Comparison of ENCODE assay signal across 17 cellular contexts in genomic region chr16:56605475-56605874, GRCh38. TPM values are rescaled to one million over a fixed set of nuclear protein-coding genes. Genes with fewer than 3 reads are reported as not detected.
A peak's percentile ranks its signal among the peaks of the same experiment; 100 is the strongest.
DNase-seq lines count a peak whose midpoint lies in the region; FAIRE-seq and TF ChIP-seq lines count a peak whose summit lies in the region.
"Had no signal": no experiment of that assay in that cellular context is flagged by ENCODE, and none has a peak within 500 bp of the region (broad histone marks: within the 10 kb centered on the region; RNA-seq: fewer than 3 reads in every experiment).

No MANE protein-coding gene starts in this region.

- H3K36me3 Mint-ChIP-seq in CD8-positive, alpha-beta memory T cell, result peaks cover 0 to 8% (median 0%) of the 10 kb centered on the region in 3 donors
- H3K36me3 Mint-ChIP-seq in astrocyte (ENCODE audit: low read depth, unreplicated experiment), result no peaks in the 10 kb centered on the region

- no peak overlapping the region for H3K4me3 ChIP-seq in CD8-positive, alpha-beta memory T cell (ENCODE audit: low read length)
- no peak overlapping the region for H3K4me3 ChIP-seq in astrocyte (ENCODE audit: insufficient read depth, low read depth, low read length)
- no peak overlapping the region for H3K4me3 ChIP-seq in kidney (ENCODE audit: low read length in 2 of 2)
- no peak overlapping the region for H3K4me3 ChIP-seq in skeletal muscle tissue (ENCODE audit: low read length in 3 of 3)
- H3K4me3 ChIP-seq: cardiac muscle cell, GM12878, GM23338 had no signal

- peak overlapping the region; percentile 88 for H3K4me2 ChIP-seq in astrocyte (ENCODE audit: low read length)
- H3K4me2 ChIP-seq: GM23338 had no signal

- H3K27me3 Mint-ChIP-seq in CD8-positive, alpha-beta memory T cell, result peaks cover 3 to 5% of the 10 kb centered on the region in 2 donors
- H3K27me3 Mint-ChIP-seq in astrocyte (ENCODE audit: low read depth, unreplicated experiment), result peaks cover 21% of the 10 kb centered on the region

- no peaks in the 10 kb centered on the region for H3K36me3 ChIP-seq in CD8-positive, alpha-beta memory T cell (ENCODE audit: insufficient read depth, low read length)
- H3K36me3 ChIP-seq in astrocyte (ENCODE audit: insufficient read depth, low read length), result no peaks in the 10 kb centered on the region
- H3K36me3 ChIP-seq in kidney (ENCODE audit: control insufficient read depth in 1 of 2, insufficient read depth in 2 of 2, low read length in 2 of 2), result no peaks in the 10 kb centered on the region
- H3K36me3 ChIP-seq in skeletal muscle tissue (ENCODE audit: control insufficient read depth in 3 of 3, insufficient read depth in 3 of 3, low read length in 3 of 3), result no peaks in the 10 kb centered on the region
- H3K36me3 ChIP-seq: cardiac muscle cell had no signal

- peak overlapping the region in 1 of 7 donors; percentile 43 for H3K4me3 Mint-ChIP-seq in CD8-positive, alpha-beta memory T cell
- H3K4me3 Mint-ChIP-seq in astrocyte (ENCODE audit: unreplicated experiment), result no peak overlapping the region
- H3K4me3 Mint-ChIP-seq: activated CD4-positive, alpha-beta T cell treated with anti-CD3 and anti-CD28 coated beads, Interleukin-2, amount 10 ng/mL, durations not matched to agents 24 days and 14 days; GM23338; neural crest cell had no signal

- H3K79me2 ChIP-seq in astrocyte (ENCODE audit: insufficient read depth, low read length), result peaks cover 12% of the 10 kb centered on the region

- FAIRE-seq in astrocyte (lab: Jason Lieb, UNC), result no peak
- no peak for FAIRE-seq in kidney (lab: Jason Lieb, UNC)
- FAIRE-seq: GM12878 had no signal

- H3K9me3 ChIP-seq in CD8-positive, alpha-beta memory T cell (ENCODE audit: low read length), result no peaks in the 10 kb centered on the region
- H3K9me3 ChIP-seq in astrocyte (ENCODE audit: insufficient read depth, low read depth, low read length) (no peaks in the 10 kb centered on the region), kidney (ENCODE audit: control insufficient read depth in 1 of 2, low read length in 2 of 2) (no peaks in the 10 kb centered on the region), skeletal muscle tissue (ENCODE audit: control insufficient read depth in 3 of 3, low read length in 3 of 3) (no peaks in the 10 kb centered on the region)

- no peak for TF ChIP-seq CTCF in astrocyte (IDR thresholded peaks at IDR 0.05; ENCODE audit: insufficient read depth, low read depth, low read length)
- TF ChIP-seq CTCF in kidney (IDR thresholded peaks at IDR 0.05; ENCODE audit: borderline replicate concordance, extremely low read depth, insufficient read depth), result no peak
- TF ChIP-seq CTCF in GM13977 (IDR thresholded peaks at IDR 0.05; ENCODE audit: extremely low read depth, insufficient read depth, missing control alignments), result no peak

- no peak for DNase-seq in CD8-positive, alpha-beta memory T cell
- DNase-seq in astrocyte (ENCODE audit: low read depth), result no peak
- no peak for DNase-seq in kidney
- DNase-seq in NCI-H446 treated with DMSO at 0.1 percent for 48 hours (lab: John Stamatoyannopoulos, UW), result no peak
- DNase-seq in NOMO-1 treated with DMSO at 0.1 percent for 48 hours (lab: John Stamatoyannopoulos, UW; ENCODE audit: unreplicated experiment), result no peak
- no peak for DNase-seq in GM13977 (ENCODE audit: low spot score)
- no peak for DNase-seq in T-helper 9 cell
- DNase-seq: activated CD4-positive, alpha-beta T cell treated with anti-CD3 and anti-CD28 coated beads, Interleukin-2, amount 10 ng/mL, durations not matched to agents 24 days and 14 days; DND-41; islet precursor cell; NCI-H2227 treated with DMSO at 0.1 percent for 48 hours; T-helper 2 cell had no signal

- intact Hi-C loops in kidney (cut with DNase I), result loop anchor here (10.0 kb wide), 1 partner anchor 79 kb away; the partner anchor contains the start of gene MT1X

- H3K9ac ChIP-seq in astrocyte (ENCODE audit: low read length) (no peak overlapping the region), kidney (ENCODE audit: low read length in 2 of 2) (no peak overlapping the region), skeletal muscle tissue (ENCODE audit: low read depth in 1 of 3, low read length in 3 of 3) (peak overlapping the region; percentile 13 to 93 (median 70))

- CTCF ChIA-PET in CD8-positive, alpha-beta memory T cell (lab: Charles Lee), result interaction anchor here (1.1 to 6.5 kb wide), 4 partner anchors 20 to 96 kb away, joined by 4 to 29 read pairs (median 8); partner anchors contain the start of gene MT1E

- H3K4me1 ChIP-seq in CD8-positive, alpha-beta memory T cell (ENCODE audit: insufficient read depth, low read length), result peaks cover 28% of the 10 kb centered on the region
- H3K4me1 ChIP-seq in astrocyte (ENCODE audit: insufficient read depth, low read length) (peaks cover 32% of the 10 kb centered on the region), kidney (ENCODE audit: control insufficient read depth in 1 of 2, insufficient read depth in 1 of 2, low read depth in 1 of 2, low read length in 2 of 2) (peaks cover 11 to 19% of the 10 kb centered on the region in 2 donors), skeletal muscle tissue (ENCODE audit: control insufficient read depth in 3 of 3, insufficient read depth in 3 of 3, low read length in 3 of 3) (peaks cover 52 to 67% (median 64%) of the 10 kb centered on the region in 3 donors)

- peaks cover 5% of the 10 kb centered on the region for H4K20me1 ChIP-seq in astrocyte (ENCODE audit: insufficient read depth, low read length)

- peaks cover 35 to 41% (median 36%) of the 10 kb centered on the region in 3 donors for H3K4me1 Mint-ChIP-seq in CD8-positive, alpha-beta memory T cell
- peaks cover 29% of the 10 kb centered on the region for H3K4me1 Mint-ChIP-seq in astrocyte (ENCODE audit: low read depth, unreplicated experiment)

- H3K27me3 ChIP-seq in CD8-positive, alpha-beta memory T cell (ENCODE audit: insufficient read depth, low read length, poor library complexity, severe bottlenecking), result no peaks in the 10 kb centered on the region
- H3K27me3 ChIP-seq in astrocyte (ENCODE audit: insufficient read depth, low read length) (no peaks in the 10 kb centered on the region), skeletal muscle tissue (ENCODE audit: control insufficient read depth in 3 of 3, insufficient read depth in 3 of 3, low read length in 3 of 3) (no peaks in the 10 kb centered on the region)

- POLR2A ChIA-PET in CD8-positive, alpha-beta memory T cell (lab: Charles Lee), result interaction anchor here (0.7 kb wide), 1 partner anchor 103 kb away, joined by 3 read pairs; no protein-coding TSS in a partner anchor

- H2AFZ ChIP-seq in astrocyte (ENCODE audit: low read depth, low read length), result no peak overlapping the region
- H2AFZ ChIP-seq: GM23338 had no signal

- no peak overlapping the region for H3K27ac ChIP-seq in CD8-positive, alpha-beta memory T cell (ENCODE audit: low read depth, low read length)
- H3K27ac ChIP-seq in astrocyte (ENCODE audit: low read depth, low read length) (peak overlapping the region; percentile 92), kidney (ENCODE audit: low read depth in 2 of 2, low read length in 2 of 2) (peak overlapping the region; percentile 94 to 96), skeletal muscle tissue (ENCODE audit: low read depth, low read length) (peak overlapping the region; percentile 98)
- H3K27ac ChIP-seq: cardiac muscle cell had no signal

- in situ Hi-C loops in GM13977 (cut with MboI; ENCODE audit: low pct_unique_long_range_greater_than_20kb, low sequenced_read_pairs, unreplicated experiment), result no loop called here

- H3K27ac Mint-ChIP-seq in CD8-positive, alpha-beta memory T cell, result peak overlapping the region in 5 of 8 donors; percentile 29 to 98 (median 93)
- no peak overlapping the region for H3K27ac Mint-ChIP-seq in astrocyte (ENCODE audit: unreplicated experiment)
- H3K27ac Mint-ChIP-seq: activated CD4-positive, alpha-beta T cell treated with anti-CD3 and anti-CD28 coated beads, Interleukin-2, amount 10 ng/mL, durations not matched to agents 24 days and 14 days; GM23338 had no signal

- no peaks in the 10 kb centered on the region for H3K9me3 Mint-ChIP-seq in CD8-positive, alpha-beta memory T cell
- H3K9me3 Mint-ChIP-seq in astrocyte (ENCODE audit: unreplicated experiment), result peaks cover 3% of the 10 kb centered on the region
- H3K9me3 Mint-ChIP-seq: activated CD4-positive, alpha-beta T cell treated with anti-CD3 and anti-CD28 coated beads, Interleukin-2, amount 10 ng/mL, durations not matched to agents 24 days and 14 days; GM23338; neural crest cell had no signal

RNA-seq across cellular contexts. Expression of gene MT2A, which starts 2.9 kb away (rescaled TPM):
- total RNA-seq in CD8-positive, alpha-beta memory T cell, result 100 to 1,000 TPM; 285 to 349 TPM
- 435 TPM for polyA plus RNA-seq in CD8-positive, alpha-beta memory T cell
- total RNA-seq in astrocyte (84.2 and 112 TPM in 2 replicates), kidney (507 TPM), skeletal muscle tissue (2.1 TPM)
- 315 TPM for polyA plus RNA-seq in kidney (ENCODE audit: insufficient read depth, low read depth, low replicate concordance)
- total RNA-seq: cardiac muscle cell had no signal

RNA-seq across cellular contexts. Expression of gene MT3, which starts 16.1 kb away (rescaled TPM):
- total RNA-seq in CD8-positive, alpha-beta memory T cell, result under 1 TPM in 1 of 2 experiments, not detected in 1; 0.94 TPM
- 0.99 TPM for polyA plus RNA-seq in CD8-positive, alpha-beta memory T cell
- total RNA-seq in astrocyte, result not detected in 2 replicates
- not detected for total RNA-seq in kidney
- 25.5 TPM for polyA plus RNA-seq in kidney (ENCODE audit: insufficient read depth, low read depth, low replicate concordance)
- total RNA-seq in skeletal muscle tissue, result 1.0 TPM
- total RNA-seq: cardiac muscle cell, GM12878, GM23338, neural crest cell had no signal
- polyA plus RNA-seq: GM23338 had no signal

RNA-seq across cellular contexts. Expression of gene MT1E, which starts 20.1 kb away (rescaled TPM):
- 100 to 1,000 TPM; 153 to 163 TPM for total RNA-seq in CD8-positive, alpha-beta memory T cell
- 40.4 TPM for polyA plus RNA-seq in CD8-positive, alpha-beta memory T cell
- total RNA-seq in astrocyte (10.7 and 11.9 TPM in 2 replicates), kidney (258 TPM), skeletal muscle tissue (18.8 TPM)
- 191 TPM for polyA plus RNA-seq in kidney (ENCODE audit: insufficient read depth, low read depth, low replicate concordance)

RNA-seq across cellular contexts. Expression of gene MT1M, which starts 27.0 kb away (rescaled TPM):
- total RNA-seq in CD8-positive, alpha-beta memory T cell, result not detected
- not detected for polyA plus RNA-seq in CD8-positive, alpha-beta memory T cell
- not detected in 2 replicates for total RNA-seq in astrocyte
- total RNA-seq in kidney, result 27.9 TPM
- polyA plus RNA-seq in kidney (ENCODE audit: insufficient read depth, low read depth, low replicate concordance), result 15.3 TPM
- total RNA-seq in skeletal muscle tissue, result 2.1 TPM
- total RNA-seq: activated CD4-positive, alpha-beta T cell treated with anti-CD3 and anti-CD28 coated beads, Interleukin-2, amount 10 ng/mL, durations not matched to agents 24 days and 14 days; cardiac muscle cell; GM12878; neural crest cell had no signal
- polyA plus RNA-seq: cardiac muscle cell, GM12878 had no signal

RNA-seq across cellular contexts. Expression of gene MT1A, which starts 33.0 kb away (rescaled TPM):
- total RNA-seq in CD8-positive, alpha-beta memory T cell, result under 1 TPM in 1 of 2 experiments, not detected in 1; 0.71 TPM
- polyA plus RNA-seq in CD8-positive, alpha-beta memory T cell, result not detected
- total RNA-seq in astrocyte (not detected in 2 replicates), kidney (19.8 TPM), skeletal muscle tissue (not detected)
- polyA plus RNA-seq in kidney (ENCODE audit: insufficient read depth, low read depth, low replicate concordance), result 3.1 TPM
- total RNA-seq: cardiac muscle cell, GM12878, GM23338, neural crest cell had no signal
- polyA plus RNA-seq: cardiac muscle cell, GM12878 had no signal

Comparison
In these comparisons a context has a peak if more than half of its experiments do, and no peak if none do; other contexts are left out.
1. H3K9ac ChIP-seq: peak in skeletal muscle tissue (3 of 3); none in astrocyte (single experiment) and kidney (0 of 2).
2. RNA of gene MT2A, which starts 2.9 kb away (total RNA-seq): 507 TPM in kidney (single experiment), 285 to 349 TPM in CD8-positive, alpha-beta memory T cell and 84.2 to 112 TPM in astrocyte; 2.1 TPM in skeletal muscle tissue (single experiment); every median in the first group is over 10 times any median in the second.